ENCODE assay signal across 1 cellular context in the genomic region with DNA sequence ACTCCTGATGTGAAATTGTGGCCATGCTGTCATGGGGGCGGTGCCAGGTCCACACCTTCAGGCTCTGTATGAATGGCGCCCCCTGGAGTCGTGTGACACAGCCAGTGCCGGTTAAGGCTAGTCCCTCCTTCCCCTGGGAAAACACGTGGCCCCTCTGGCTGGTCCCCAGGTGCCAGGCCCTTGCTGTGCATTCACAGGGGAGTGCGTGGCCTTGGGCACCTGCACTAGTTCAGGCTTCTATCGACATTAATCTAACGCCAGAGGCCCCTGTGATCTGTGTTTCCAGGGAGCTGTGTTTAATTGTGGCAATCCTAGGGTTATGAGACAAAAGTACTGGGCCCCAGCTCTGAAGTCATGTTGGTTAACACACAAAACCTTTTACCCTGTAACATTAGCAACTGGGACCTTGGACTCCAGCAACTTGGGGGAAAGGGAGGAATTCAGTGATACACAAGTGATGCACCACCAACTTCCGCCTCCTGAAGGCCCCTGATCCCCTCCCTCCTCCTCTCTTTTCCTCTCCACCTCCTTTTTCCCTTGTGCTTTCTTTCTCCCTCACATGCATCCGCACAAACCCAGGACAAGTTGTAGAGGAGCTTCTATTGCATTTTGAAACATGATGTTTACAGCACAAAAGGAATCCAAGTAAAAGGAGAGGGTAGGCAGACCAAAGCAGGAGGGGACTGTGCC.
A peak's percentile ranks its signal among the peaks of the same experiment; 100 is the strongest.
TF ChIP-seq lines count a peak whose summit lies in the region.

No MANE protein-coding gene starts in this region.

TF ChIP-seq in K562, 482 proteins besides CTCF, POLR2A, EP300 and RAD21 (continued from another document):
- TF ChIP-seq, protein P1, sequence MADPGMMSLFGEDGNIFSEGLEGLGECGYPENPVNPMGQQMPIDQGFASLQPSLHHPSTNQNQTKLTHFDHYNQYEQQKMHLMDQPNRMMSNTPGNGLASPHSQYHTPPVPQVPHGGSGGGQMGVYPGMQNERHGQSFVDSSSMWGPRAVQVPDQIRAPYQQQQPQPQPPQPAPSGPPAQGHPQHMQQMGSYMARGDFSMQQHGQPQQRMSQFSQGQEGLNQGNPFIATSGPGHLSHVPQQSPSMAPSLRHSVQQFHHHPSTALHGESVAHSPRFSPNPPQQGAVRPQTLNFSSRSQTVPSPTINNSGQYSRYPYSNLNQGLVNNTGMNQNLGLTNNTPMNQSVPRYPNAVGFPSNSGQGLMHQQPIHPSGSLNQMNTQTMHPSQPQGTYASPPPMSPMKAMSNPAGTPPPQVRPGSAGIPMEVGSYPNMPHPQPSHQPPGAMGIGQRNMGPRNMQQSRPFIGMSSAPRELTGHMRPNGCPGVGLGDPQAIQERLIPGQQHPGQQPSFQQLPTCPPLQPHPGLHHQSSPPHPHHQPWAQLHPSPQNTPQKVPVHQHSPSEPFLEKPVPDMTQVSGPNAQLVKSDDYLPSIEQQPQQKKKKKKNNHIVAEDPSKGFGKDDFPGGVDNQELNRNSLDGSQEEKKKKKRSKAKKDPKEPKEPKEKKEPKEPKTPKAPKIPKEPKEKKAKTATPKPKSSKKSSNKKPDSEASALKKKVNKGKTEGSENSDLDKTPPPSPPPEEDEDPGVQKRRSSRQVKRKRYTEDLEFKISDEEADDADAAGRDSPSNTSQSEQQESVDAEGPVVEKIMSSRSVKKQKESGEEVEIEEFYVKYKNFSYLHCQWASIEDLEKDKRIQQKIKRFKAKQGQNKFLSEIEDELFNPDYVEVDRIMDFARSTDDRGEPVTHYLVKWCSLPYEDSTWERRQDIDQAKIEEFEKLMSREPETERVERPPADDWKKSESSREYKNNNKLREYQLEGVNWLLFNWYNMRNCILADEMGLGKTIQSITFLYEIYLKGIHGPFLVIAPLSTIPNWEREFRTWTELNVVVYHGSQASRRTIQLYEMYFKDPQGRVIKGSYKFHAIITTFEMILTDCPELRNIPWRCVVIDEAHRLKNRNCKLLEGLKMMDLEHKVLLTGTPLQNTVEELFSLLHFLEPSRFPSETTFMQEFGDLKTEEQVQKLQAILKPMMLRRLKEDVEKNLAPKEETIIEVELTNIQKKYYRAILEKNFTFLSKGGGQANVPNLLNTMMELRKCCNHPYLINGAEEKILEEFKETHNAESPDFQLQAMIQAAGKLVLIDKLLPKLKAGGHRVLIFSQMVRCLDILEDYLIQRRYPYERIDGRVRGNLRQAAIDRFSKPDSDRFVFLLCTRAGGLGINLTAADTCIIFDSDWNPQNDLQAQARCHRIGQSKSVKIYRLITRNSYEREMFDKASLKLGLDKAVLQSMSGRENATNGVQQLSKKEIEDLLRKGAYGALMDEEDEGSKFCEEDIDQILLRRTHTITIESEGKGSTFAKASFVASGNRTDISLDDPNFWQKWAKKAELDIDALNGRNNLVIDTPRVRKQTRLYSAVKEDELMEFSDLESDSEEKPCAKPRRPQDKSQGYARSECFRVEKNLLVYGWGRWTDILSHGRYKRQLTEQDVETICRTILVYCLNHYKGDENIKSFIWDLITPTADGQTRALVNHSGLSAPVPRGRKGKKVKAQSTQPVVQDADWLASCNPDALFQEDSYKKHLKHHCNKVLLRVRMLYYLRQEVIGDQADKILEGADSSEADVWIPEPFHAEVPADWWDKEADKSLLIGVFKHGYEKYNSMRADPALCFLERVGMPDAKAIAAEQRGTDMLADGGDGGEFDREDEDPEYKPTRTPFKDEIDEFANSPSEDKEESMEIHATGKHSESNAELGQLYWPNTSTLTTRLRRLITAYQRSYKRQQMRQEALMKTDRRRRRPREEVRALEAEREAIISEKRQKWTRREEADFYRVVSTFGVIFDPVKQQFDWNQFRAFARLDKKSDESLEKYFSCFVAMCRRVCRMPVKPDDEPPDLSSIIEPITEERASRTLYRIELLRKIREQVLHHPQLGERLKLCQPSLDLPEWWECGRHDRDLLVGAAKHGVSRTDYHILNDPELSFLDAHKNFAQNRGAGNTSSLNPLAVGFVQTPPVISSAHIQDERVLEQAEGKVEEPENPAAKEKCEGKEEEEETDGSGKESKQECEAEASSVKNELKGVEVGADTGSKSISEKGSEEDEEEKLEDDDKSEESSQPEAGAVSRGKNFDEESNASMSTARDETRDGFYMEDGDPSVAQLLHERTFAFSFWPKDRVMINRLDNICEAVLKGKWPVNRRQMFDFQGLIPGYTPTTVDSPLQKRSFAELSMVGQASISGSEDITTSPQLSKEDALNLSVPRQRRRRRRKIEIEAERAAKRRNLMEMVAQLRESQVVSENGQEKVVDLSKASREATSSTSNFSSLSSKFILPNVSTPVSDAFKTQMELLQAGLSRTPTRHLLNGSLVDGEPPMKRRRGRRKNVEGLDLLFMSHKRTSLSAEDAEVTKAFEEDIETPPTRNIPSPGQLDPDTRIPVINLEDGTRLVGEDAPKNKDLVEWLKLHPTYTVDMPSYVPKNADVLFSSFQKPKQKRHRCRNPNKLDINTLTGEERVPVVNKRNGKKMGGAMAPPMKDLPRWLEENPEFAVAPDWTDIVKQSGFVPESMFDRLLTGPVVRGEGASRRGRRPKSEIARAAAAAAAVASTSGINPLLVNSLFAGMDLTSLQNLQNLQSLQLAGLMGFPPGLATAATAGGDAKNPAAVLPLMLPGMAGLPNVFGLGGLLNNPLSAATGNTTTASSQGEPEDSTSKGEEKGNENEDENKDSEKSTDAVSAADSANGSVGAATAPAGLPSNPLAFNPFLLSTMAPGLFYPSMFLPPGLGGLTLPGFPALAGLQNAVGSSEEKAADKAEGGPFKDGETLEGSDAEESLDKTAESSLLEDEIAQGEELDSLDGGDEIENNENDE (IDR thresholded peaks at IDR 0.05; ENCODE audit: low read depth, low read length), result no peak
- no peak for TF ChIP-seq BDP1 (IDR thresholded peaks at IDR 0.05; ENCODE audit: insufficient read depth, insufficient read length)
- TF ChIP-seq, protein P2, sequence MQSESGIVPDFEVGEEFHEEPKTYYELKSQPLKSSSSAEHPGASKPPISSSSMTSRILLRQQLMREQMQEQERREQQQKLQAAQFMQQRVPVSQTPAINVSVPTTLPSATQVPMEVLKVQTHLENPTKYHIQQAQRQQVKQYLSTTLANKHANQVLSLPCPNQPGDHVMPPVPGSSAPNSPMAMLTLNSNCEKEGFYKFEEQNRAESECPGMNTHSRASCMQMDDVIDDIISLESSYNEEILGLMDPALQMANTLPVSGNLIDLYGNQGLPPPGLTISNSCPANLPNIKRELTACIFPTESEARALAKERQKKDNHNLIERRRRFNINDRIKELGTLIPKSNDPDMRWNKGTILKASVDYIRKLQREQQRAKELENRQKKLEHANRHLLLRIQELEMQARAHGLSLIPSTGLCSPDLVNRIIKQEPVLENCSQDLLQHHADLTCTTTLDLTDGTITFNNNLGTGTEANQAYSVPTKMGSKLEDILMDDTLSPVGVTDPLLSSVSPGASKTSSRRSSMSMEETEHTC (IDR thresholded peaks at IDR 0.05), result peak; percentile 70
- no peak for TF ChIP-seq ZNF780A (CRISPR knock-in tag; IDR thresholded peaks at IDR 0.05)
- TF ChIP-seq, protein P3, sequence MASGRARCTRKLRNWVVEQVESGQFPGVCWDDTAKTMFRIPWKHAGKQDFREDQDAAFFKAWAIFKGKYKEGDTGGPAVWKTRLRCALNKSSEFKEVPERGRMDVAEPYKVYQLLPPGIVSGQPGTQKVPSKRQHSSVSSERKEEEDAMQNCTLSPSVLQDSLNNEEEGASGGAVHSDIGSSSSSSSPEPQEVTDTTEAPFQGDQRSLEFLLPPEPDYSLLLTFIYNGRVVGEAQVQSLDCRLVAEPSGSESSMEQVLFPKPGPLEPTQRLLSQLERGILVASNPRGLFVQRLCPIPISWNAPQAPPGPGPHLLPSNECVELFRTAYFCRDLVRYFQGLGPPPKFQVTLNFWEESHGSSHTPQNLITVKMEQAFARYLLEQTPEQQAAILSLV (tag; IDR thresholded peaks at IDR 0.05), result no peak
- no peak for TF ChIP-seq CREBBP (IDR thresholded peaks at IDR 0.05; ENCODE audit: low read depth, low read length)
- TF ChIP-seq TGIF2 (CRISPR knock-in tag; IDR thresholded peaks at IDR 0.05), result no peak
- no peak for TF ChIP-seq EWSR1 (IDR thresholded peaks at IDR 0.05; ENCODE audit: borderline replicate concordance, low read depth, partially characterized antibody)
- TF ChIP-seq, protein P4, sequence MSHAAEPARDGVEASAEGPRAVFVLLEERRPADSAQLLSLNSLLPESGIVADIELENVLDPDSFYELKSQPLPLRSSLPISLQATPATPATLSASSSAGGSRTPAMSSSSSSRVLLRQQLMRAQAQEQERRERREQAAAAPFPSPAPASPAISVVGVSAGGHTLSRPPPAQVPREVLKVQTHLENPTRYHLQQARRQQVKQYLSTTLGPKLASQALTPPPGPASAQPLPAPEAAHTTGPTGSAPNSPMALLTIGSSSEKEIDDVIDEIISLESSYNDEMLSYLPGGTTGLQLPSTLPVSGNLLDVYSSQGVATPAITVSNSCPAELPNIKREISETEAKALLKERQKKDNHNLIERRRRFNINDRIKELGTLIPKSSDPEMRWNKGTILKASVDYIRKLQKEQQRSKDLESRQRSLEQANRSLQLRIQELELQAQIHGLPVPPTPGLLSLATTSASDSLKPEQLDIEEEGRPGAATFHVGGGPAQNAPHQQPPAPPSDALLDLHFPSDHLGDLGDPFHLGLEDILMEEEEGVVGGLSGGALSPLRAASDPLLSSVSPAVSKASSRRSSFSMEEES (CRISPR knock-in tag; IDR thresholded peaks at IDR 0.05), result no peak
- no peak for TF ChIP-seq ZNF707 (CRISPR knock-in tag; conservative IDR thresholded peaks at IDR 0.05)
- no peak for TF ChIP-seq LCOR (CRISPR knock-in tag; IDR thresholded peaks at IDR 0.05)
- no peak for TF ChIP-seq KDM4B (IDR thresholded peaks at IDR 0.05; ENCODE audit: borderline replicate concordance in 2 of 2, low read depth in 1 of 2)
- TF ChIP-seq, protein P5, sequence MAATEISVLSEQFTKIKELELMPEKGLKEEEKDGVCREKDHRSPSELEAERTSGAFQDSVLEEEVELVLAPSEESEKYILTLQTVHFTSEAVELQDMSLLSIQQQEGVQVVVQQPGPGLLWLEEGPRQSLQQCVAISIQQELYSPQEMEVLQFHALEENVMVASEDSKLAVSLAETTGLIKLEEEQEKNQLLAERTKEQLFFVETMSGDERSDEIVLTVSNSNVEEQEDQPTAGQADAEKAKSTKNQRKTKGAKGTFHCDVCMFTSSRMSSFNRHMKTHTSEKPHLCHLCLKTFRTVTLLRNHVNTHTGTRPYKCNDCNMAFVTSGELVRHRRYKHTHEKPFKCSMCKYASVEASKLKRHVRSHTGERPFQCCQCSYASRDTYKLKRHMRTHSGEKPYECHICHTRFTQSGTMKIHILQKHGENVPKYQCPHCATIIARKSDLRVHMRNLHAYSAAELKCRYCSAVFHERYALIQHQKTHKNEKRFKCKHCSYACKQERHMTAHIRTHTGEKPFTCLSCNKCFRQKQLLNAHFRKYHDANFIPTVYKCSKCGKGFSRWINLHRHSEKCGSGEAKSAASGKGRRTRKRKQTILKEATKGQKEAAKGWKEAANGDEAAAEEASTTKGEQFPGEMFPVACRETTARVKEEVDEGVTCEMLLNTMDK (IDR thresholded peaks at IDR 0.05; ENCODE audit: borderline replicate concordance, insufficient read depth, low read depth, low read length, poor library complexity, severe bottlenecking), result peak; percentile 89
- no peak for TF ChIP-seq BRD4 (IDR thresholded peaks at IDR 0.05)
- no peak for TF ChIP-seq SAFB2 (IDR thresholded peaks at IDR 0.05; ENCODE audit: borderline replicate concordance, low read depth, low read length, severe bottlenecking)
- TF ChIP-seq TARDBP (IDR thresholded peaks at IDR 0.05), result no peak
- TF ChIP-seq, protein P6, sequence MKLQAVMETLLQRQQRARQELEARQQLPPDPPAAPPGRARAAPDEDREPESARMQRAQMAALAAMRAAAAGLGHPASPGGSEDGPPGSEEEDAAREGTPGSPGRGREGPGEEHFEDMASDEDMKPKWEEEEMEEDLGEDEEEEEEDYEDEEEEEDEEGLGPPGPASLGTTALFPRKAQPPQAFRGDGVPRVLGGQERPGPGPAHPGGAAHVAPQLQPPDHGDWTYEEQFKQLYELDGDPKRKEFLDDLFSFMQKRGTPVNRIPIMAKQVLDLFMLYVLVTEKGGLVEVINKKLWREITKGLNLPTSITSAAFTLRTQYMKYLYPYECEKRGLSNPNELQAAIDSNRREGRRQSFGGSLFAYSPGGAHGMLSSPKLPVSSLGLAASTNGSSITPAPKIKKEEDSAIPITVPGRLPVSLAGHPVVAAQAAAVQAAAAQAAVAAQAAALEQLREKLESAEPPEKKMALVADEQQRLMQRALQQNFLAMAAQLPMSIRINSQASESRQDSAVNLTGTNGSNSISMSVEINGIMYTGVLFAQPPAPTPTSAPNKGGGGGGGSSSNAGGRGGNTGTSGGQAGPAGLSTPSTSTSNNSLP (IDR thresholded peaks at IDR 0.05; ENCODE audit: borderline replicate concordance, low read depth, low read length), result no peak
- no peak for TF ChIP-seq SMAD3 (CRISPR knock-in tag; conservative IDR thresholded peaks at IDR 0.05)
- no peak for TF ChIP-seq ZNF785 (CRISPR knock-in tag; IDR thresholded peaks at IDR 0.05)
- TF ChIP-seq, protein P7, sequence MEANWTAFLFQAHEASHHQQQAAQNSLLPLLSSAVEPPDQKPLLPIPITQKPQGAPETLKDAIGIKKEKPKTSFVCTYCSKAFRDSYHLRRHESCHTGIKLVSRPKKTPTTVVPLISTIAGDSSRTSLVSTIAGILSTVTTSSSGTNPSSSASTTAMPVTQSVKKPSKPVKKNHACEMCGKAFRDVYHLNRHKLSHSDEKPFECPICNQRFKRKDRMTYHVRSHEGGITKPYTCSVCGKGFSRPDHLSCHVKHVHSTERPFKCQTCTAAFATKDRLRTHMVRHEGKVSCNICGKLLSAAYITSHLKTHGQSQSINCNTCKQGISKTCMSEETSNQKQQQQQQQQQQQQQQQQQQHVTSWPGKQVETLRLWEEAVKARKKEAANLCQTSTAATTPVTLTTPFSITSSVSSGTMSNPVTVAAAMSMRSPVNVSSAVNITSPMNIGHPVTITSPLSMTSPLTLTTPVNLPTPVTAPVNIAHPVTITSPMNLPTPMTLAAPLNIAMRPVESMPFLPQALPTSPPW (CRISPR knock-in tag; IDR thresholded peaks at IDR 0.05), result peak; percentile 9; the same call in 1 of the 2 replicates
- TF ChIP-seq, protein P8, sequence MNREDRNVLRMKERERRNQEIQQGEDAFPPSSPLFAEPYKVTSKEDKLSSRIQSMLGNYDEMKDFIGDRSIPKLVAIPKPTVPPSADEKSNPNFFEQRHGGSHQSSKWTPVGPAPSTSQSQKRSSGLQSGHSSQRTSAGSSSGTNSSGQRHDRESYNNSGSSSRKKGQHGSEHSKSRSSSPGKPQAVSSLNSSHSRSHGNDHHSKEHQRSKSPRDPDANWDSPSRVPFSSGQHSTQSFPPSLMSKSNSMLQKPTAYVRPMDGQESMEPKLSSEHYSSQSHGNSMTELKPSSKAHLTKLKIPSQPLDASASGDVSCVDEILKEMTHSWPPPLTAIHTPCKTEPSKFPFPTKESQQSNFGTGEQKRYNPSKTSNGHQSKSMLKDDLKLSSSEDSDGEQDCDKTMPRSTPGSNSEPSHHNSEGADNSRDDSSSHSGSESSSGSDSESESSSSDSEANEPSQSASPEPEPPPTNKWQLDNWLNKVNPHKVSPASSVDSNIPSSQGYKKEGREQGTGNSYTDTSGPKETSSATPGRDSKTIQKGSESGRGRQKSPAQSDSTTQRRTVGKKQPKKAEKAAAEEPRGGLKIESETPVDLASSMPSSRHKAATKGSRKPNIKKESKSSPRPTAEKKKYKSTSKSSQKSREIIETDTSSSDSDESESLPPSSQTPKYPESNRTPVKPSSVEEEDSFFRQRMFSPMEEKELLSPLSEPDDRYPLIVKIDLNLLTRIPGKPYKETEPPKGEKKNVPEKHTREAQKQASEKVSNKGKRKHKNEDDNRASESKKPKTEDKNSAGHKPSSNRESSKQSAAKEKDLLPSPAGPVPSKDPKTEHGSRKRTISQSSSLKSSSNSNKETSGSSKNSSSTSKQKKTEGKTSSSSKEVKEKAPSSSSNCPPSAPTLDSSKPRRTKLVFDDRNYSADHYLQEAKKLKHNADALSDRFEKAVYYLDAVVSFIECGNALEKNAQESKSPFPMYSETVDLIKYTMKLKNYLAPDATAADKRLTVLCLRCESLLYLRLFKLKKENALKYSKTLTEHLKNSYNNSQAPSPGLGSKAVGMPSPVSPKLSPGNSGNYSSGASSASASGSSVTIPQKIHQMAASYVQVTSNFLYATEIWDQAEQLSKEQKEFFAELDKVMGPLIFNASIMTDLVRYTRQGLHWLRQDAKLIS (CRISPR knock-in tag; IDR thresholded peaks at IDR 0.05), result no peak
- TF ChIP-seq ELF4 (CRISPR knock-in tag; IDR thresholded peaks at IDR 0.05), result no peak
- no peak for TF ChIP-seq ZBTB1 (CRISPR knock-in tag; IDR thresholded peaks at IDR 0.05; ENCODE audit: borderline replicate concordance, low read depth)
- no peak for TF ChIP-seq TCF7 (IDR thresholded peaks at IDR 0.05; ENCODE audit: borderline replicate concordance)
- no peak for TF ChIP-seq ZNF778 (CRISPR knock-in tag; IDR thresholded peaks at IDR 0.05)
TF ChIP-seq in K562: peak in this region for 76.
